In the genomic region with DNA sequence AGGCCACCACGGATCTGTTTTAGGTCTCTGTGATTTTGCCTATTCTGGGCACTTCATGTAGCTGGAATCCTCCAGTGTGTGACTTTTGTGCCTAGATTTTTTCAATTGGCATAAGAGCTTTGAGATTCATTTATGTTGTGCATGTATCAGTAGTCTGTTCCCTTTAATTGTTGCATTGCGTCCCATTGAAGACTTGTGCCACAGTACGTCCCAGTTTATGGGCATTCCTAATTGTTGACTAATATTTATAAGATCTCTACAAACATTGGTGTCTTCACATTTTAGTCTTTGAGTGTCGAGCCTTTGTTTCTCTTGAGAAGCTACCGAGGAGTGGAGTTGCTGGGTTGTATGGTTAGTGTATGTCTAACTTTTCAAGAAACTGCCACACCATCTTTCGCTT, we compare ENCODE assay signal across 8 cellular contexts. TPM values are rescaled to one million over a fixed set of nuclear protein-coding genes. Genes with fewer than 3 reads are reported as not detected.
DNase-seq lines count a peak whose midpoint lies in the region; ATAC-seq and TF ChIP-seq lines count a peak whose summit lies in the region.

No MANE protein-coding gene starts in this region.

- H3K9me3 ChIP-seq in CD8-positive, alpha-beta memory T cell (ENCODE audit: low read length): no peaks in the 10 kb centered on the region
- no peaks in the 10 kb centered on the region for H3K9me3 ChIP-seq in duodenal mucosa (ENCODE audit: control insufficient read depth in 1 of 2, low read length in 2 of 2)
- no peaks in the 10 kb centered on the region for H3K9me3 ChIP-seq in prostate gland

- no peaks in the 10 kb centered on the region for H3K27me3 ChIP-seq in CD8-positive, alpha-beta memory T cell (ENCODE audit: insufficient read depth, low read length, poor library complexity, severe bottlenecking)
- H3K27me3 ChIP-seq in duodenal mucosa (ENCODE audit: control insufficient read depth in 1 of 2, insufficient read depth in 2 of 2, low read length in 2 of 2) (no peaks in the 10 kb centered on the region), prostate gland (replicated peaks; ENCODE audit: insufficient read depth) (no peaks in the 10 kb centered on the region)

- H3K4me1 ChIP-seq in CD8-positive, alpha-beta memory T cell (ENCODE audit: insufficient read depth, low read length): peaks cover 14% of the 10 kb centered on the region
- H3K4me1 ChIP-seq in duodenal mucosa (ENCODE audit: control insufficient read depth in 1 of 2, insufficient read depth in 2 of 2, low read length in 2 of 2): peaks cover 9 to 12% of the 10 kb centered on the region in 2 donors
- H3K4me1 ChIP-seq in prostate gland (replicated peaks): peaks cover 10% of the 10 kb centered on the region

- WGBS in prostate gland: 23% methylated on average over 6 of the region's 6 CpGs

- H3K36me3 Mint-ChIP-seq in CD8-positive, alpha-beta memory T cell: peaks cover 0 to 9% (median 3%) of the 10 kb centered on the region in 3 donors

- H3K9ac ChIP-seq in duodenal mucosa (ENCODE audit: low read depth in 1 of 2, low read length in 2 of 2): no peak overlapping the region

- ATAC-seq in GM18870 (IDR thresholded peaks at IDR 0.05; ENCODE audit: unreplicated experiment) (no peak), HG02623 (IDR thresholded peaks at IDR 0.05; ENCODE audit: unreplicated experiment) (no peak)

- H3K4me3 ChIP-seq in CD8-positive, alpha-beta memory T cell (ENCODE audit: low read length): no peak overlapping the region
- H3K4me3 ChIP-seq in duodenal mucosa (ENCODE audit: low read depth in 1 of 2, low read length in 2 of 2) (peak overlapping the region; percentile 47 to 60), prostate gland (peak overlapping the region; percentile 87 to 98)

- no peaks in the 10 kb centered on the region for H3K36me3 ChIP-seq in CD8-positive, alpha-beta memory T cell (ENCODE audit: insufficient read depth, low read length)
- H3K36me3 ChIP-seq in duodenal mucosa (ENCODE audit: control insufficient read depth in 1 of 2, insufficient read depth in 2 of 2, low read length in 2 of 2) (no peaks in the 10 kb centered on the region), prostate gland (no peaks in the 10 kb centered on the region)

- no peak for DNase-seq in CD8-positive, alpha-beta memory T cell
- DNase-seq in LoVo (ENCODE audit: low spot score) (peak; percentile 49), prostate gland (ENCODE audit: low spot score) (peak; percentile 17), NCI-H1694 (lab: John Stamatoyannopoulos, UW) (no peak), HPDE6-E6E7 (ENCODE audit: extremely low spot score) (no peak)

- TF ChIP-seq CTCF in prostate gland (IDR thresholded peaks at IDR 0.05): no peak

- no peaks in the 10 kb centered on the region for H3K9me3 Mint-ChIP-seq in CD8-positive, alpha-beta memory T cell

- peak overlapping the region; percentile 82 to 91 (median 85) for H3K4me3 Mint-ChIP-seq in CD8-positive, alpha-beta memory T cell

- peak overlapping the region in 5 of 8 donors; percentile 39 to 81 (median 69) for H3K27ac Mint-ChIP-seq in CD8-positive, alpha-beta memory T cell

- peaks cover 0 to 2% of the 10 kb centered on the region in 2 donors for H3K27me3 Mint-ChIP-seq in CD8-positive, alpha-beta memory T cell

- H3K27ac ChIP-seq in CD8-positive, alpha-beta memory T cell (ENCODE audit: low read depth, low read length): no peak overlapping the region
- H3K27ac ChIP-seq in duodenal mucosa (ENCODE audit: low read depth, low read length) (no peak overlapping the region), prostate gland (peak overlapping the region; percentile 82 to 88)

- POLR2A ChIA-PET in CD8-positive, alpha-beta memory T cell (lab: Charles Lee): interaction anchor here (1.0 to 2.8 kb wide), 2 partner anchors 34 to 35 kb away, joined by 4 to 14 read pairs; partner anchors contain the start of genes AURKA and CSTF1

- intact Hi-C loops in prostate gland (cut with DNase I): loop anchor here (1.0 kb wide), 1 partner anchor 34 kb away; the partner anchor contains the start of genes AURKA and CSTF1

- peaks cover 18 to 30% (median 23%) of the 10 kb centered on the region in 3 donors for H3K4me1 Mint-ChIP-seq in CD8-positive, alpha-beta memory T cell

- CTCF ChIA-PET in CD8-positive, alpha-beta memory T cell (lab: Charles Lee): no interaction called here

- no peak for TF ChIP-seq POLR2A in prostate gland (IDR thresholded peaks at IDR 0.05)

RNA-seq across cellular contexts. Expression of gene FAM210B, which starts 0.7 kb away (rescaled TPM):
- total RNA-seq in CD8-positive, alpha-beta memory T cell: 1 to 10 TPM; 6.3 to 6.7 TPM
- polyA plus RNA-seq in CD8-positive, alpha-beta memory T cell: 31.8 TPM
- 100 to 1,000 TPM in 1 of 2 donors, 10 to 100 TPM in 1; 66.5 to 159 TPM for total RNA-seq in prostate gland

RNA-seq across cellular contexts. Expression of gene AURKA, which starts 33.9 kb away (rescaled TPM):
- total RNA-seq in CD8-positive, alpha-beta memory T cell: 10 to 100 TPM; 49.2 to 50.8 TPM
- 1.7 TPM for polyA plus RNA-seq in CD8-positive, alpha-beta memory T cell
- 1 to 10 TPM; 2.6 to 9.9 TPM for total RNA-seq in prostate gland

RNA-seq across cellular contexts. Expression of gene CSTF1, which starts 34.4 kb away (rescaled TPM):
- total RNA-seq in CD8-positive, alpha-beta memory T cell: 10 to 100 TPM; 54.2 to 54.7 TPM
- polyA plus RNA-seq in CD8-positive, alpha-beta memory T cell: 37.0 TPM
- total RNA-seq in prostate gland: 10 to 100 TPM; 35.1 to 40.2 TPM

RNA-seq across cellular contexts. Expression of gene CASS4, which starts 54.0 kb away (rescaled TPM):
- 1 to 10 TPM; 3.7 TPM for total RNA-seq in CD8-positive, alpha-beta memory T cell
- 5.6 TPM for polyA plus RNA-seq in CD8-positive, alpha-beta memory T cell
- total RNA-seq in prostate gland: 1 to 10 TPM in 1 of 2 donors, under 1 TPM in 1; 0.59 to 1.2 TPM

Comparison
In these comparisons a context has a peak if more than half of its experiments do, and no peak if none do; other contexts are left out.
1. DNase-seq: peak in LoVo (single experiment) and prostate gland (single experiment); none in CD8-positive, alpha-beta memory T cell (0 of 5), NCI-H1694 (single experiment) and HPDE6-E6E7 (single experiment).
2. H3K27ac ChIP-seq: peak in prostate gland (2 of 2); none in CD8-positive, alpha-beta memory T cell (single experiment) and duodenal mucosa (single experiment).
3. RNA of gene FAM210B, which starts 0.7 kb away (total RNA-seq): 66.5 to 159 TPM in prostate gland; 6.3 to 6.7 TPM in CD8-positive, alpha-beta memory T cell; every median in the first group is over 4 times any median in the second.
4. RNA of gene AURKA, which starts 33.9 kb away (total RNA-seq): 49.2 to 50.8 TPM in CD8-positive, alpha-beta memory T cell; 2.6 to 9.9 TPM in prostate gland; every median in the first group is over 4 times any median in the second.